29 cellular contexts compared by ENCODE assay signal in genomic region chr3:67689806-67690205, GRCh38.
"Had no signal": no experiment of that assay in that cellular context is flagged by ENCODE, and none has a peak within 500 bp of the region (broad histone marks: within the 10 kb centered on the region; RNA-seq: fewer than 3 reads in every experiment).

No MANE protein-coding gene starts in this region.

- H3K27me3 ChIP-seq: neutrophil, pancreas, spleen, suprapubic skin, testis, tibial artery, transverse colon, upper lobe of right lung, uterus had no signal

- H3K9me3 ChIP-seq: neutrophil, pancreas, psoas muscle, spleen, suprapubic skin, testis, tibial artery, transverse colon, upper lobe of right lung, uterus had no signal

- H3K4me2 ChIP-seq: smooth muscle cell had no signal

- FAIRE-seq: pancreas had no signal

- ATAC-seq: naive thymus-derived CD8-positive, alpha-beta T cell; natural killer cell treated with Interleukin-12 subunit alpha and Interleukin-12 subunit beta and Interleukin-15 and Interleukin-18, amount 100 ng/mL, for 72 hours; pancreas; psoas muscle; right cardiac atrium; sciatic nerve; stimulated activated memory B cell treated with anti-CD40 and anti-IgM and Interleukin-4, amounts not matched to agents 10 μg/mL and 1 μg/mL and 100 μg/mL, for 72 hours; stimulated activated naive CD8-positive, alpha-beta T cell treated with anti-CD3 and anti-CD28 coated beads, Interleukin-15, amount 100 ng/mL, for 72 hours; stimulated activated naive CD8-positive, alpha-beta T cell treated with anti-CD3 and anti-CD28 coated beads, Interleukin-15, Interleukin-2, amounts not matched to agents 100 U/mL and 50 U/mL, for 24 hours; upper lobe of right lung had no signal

- H3K4me3 ChIP-seq: pancreas, psoas muscle, skin epidermis, smooth muscle cell, spleen, suprapubic skin, testis, tibial artery, transverse colon, upper lobe of right lung, uterus had no signal

- H3K4me1 ChIP-seq: pancreas, psoas muscle, suprapubic skin, testis, tibial artery, upper lobe of right lung, uterus had no signal

- DNase-seq: naive thymus-derived CD8-positive, alpha-beta T cell; nephron progenitor cell; nucleus accumbens; pancreas; posterior cingulate gyrus; psoas muscle; right cardiac atrium; spleen; stimulated activated CD4-positive, alpha-beta T cell treated with anti-CD3 and anti-CD28 coated beads, Interleukin-12 subunit alpha, Interleukin-12 subunit beta, amount 100 ng/mL, for 4 hours; stimulated activated CD4-positive, alpha-beta T cell treated with anti-CD3 and anti-CD28 coated beads, Interleukin-1b, Interleukin-23, amount 100 ng/mL, for 48 hours; stimulated activated CD4-positive, alpha-beta T cell treated with anti-CD3 and anti-CD28 coated beads, Interleukin-4, amount 100 ng/mL, for 1 hour; stimulated activated CD4-positive, alpha-beta T cell treated with anti-CD3 and anti-CD28 coated beads, Interleukin-4, amount 100 ng/mL, for 4 hours; stimulated activated CD8-positive, alpha-beta memory T cell treated with anti-CD3 and anti-CD28 coated beads, Interleukin-4, amount 100 ng/mL, for 48 hours; stimulated activated naive CD4-positive, alpha-beta T cell; stimulated activated naive CD8-positive, alpha-beta T cell treated with anti-CD3 and anti-CD28 coated beads, Interleukin-15, amount 100 ng/mL, for 72 hours; stimulated activated naive CD8-positive, alpha-beta T cell treated with anti-CD3 and anti-CD28 coated beads, Interleukin-15, Interleukin-2, amounts not matched to agents 100 U/mL and 50 U/mL, for 24 hours; substantia nigra; testis; tibial artery; transverse colon; upper lobe of right lung; uterus had no signal

- H3K27ac ChIP-seq: neutrophil, pancreas, psoas muscle, skin epidermis, spleen, suprapubic skin, testis, tibial artery, transverse colon, upper lobe of right lung, uterus had no signal

- H3K36me3 ChIP-seq: neutrophil, pancreas, spleen, suprapubic skin, transverse colon, upper lobe of right lung, uterus had no signal
